32 cellular contexts compared by ENCODE assay signal in genomic region chr20:15328084-15328483, GRCh38.
"Had no signal": no experiment of that assay in that cellular context is flagged by ENCODE, and none has a peak within 500 bp of the region (broad histone marks: within the 10 kb centered on the region; RNA-seq: fewer than 3 reads in every experiment).

No MANE protein-coding gene starts in this region.

- H3K9me3 Mint-ChIP-seq: WTC11 had no signal

- H3K36me3 ChIP-seq: ascending aorta, brain microvascular endothelial cell, esophagus muscularis mucosa, gastrocnemius medialis, heart left ventricle had no signal

- H3K27me3 Mint-ChIP-seq: activated CD4-positive, alpha-beta memory T cell treated with anti-CD3 and anti-CD28 coated beads, Interleukin-2, amount 10 ng/mL, durations not matched to agents 7 days and 5 days; activated CD4-positive, alpha-beta T cell treated with anti-CD3 and anti-CD28 coated beads, Interleukin-2, amount 10 ng/mL, durations not matched to agents 7 days and 5 days; activated naive CD4-positive, alpha-beta T cell treated with anti-CD3 and anti-CD28 coated beads, Interleukin-2, amount 10 ng/mL, durations not matched to agents 7 days and 5 days; activated T-cell treated with anti-CD3 and anti-CD28 coated beads, Interleukin-2, amount 50 U/mL, for 24 hours; effector memory CD8-positive, alpha-beta T cell had no signal

- H3K4me3 ChIP-seq: ascending aorta, esophagus muscularis mucosa, gastrocnemius medialis, heart left ventricle had no signal

- H3K4me1 ChIP-seq: ascending aorta, esophagus muscularis mucosa, foreskin keratinocyte, gastrocnemius medialis, heart left ventricle had no signal

- ATAC-seq: activated naive CD4-positive, alpha-beta T cell treated with anti-CD3 and anti-CD28 coated beads, Interleukin-2, amount 50 U/mL, for 72 hours; activated T-cell treated with anti-CD3 and anti-CD28 coated beads, Interleukin-2, amount 50 U/mL, for 72 hours; effector memory CD8-positive, alpha-beta T cell; foreskin keratinocyte; gastrocnemius medialis; heart left ventricle; WTC11 had no signal

- H3K9me3 ChIP-seq: ascending aorta, esophagus muscularis mucosa, gastrocnemius medialis, heart left ventricle had no signal

- DNase-seq: activated CD4-positive, alpha-beta memory T cell treated with anti-CD3 and anti-CD28 coated beads, Interleukin-2, amount 10 ng/mL, durations not matched to agents 7 days and 5 days; activated CD4-positive, alpha-beta T cell treated with anti-CD3 and anti-CD28 coated beads for 1 hour; activated CD4-positive, alpha-beta T cell treated with anti-CD3 and anti-CD28 coated beads for 4 hours; activated CD4-positive, alpha-beta T cell treated with anti-CD3 and anti-CD28 coated beads, Interleukin-2, amount 10 ng/mL, durations not matched to agents 7 days and 5 days; activated CD4-positive, alpha-beta T cell treated with anti-CD3 and anti-CD28 coated beads, Interleukin-2, amount 50 U/mL, for 4 hours; activated CD8-positive, alpha-beta memory T cell treated with anti-CD3 and anti-CD28 coated beads, Interleukin-2, amount 50 U/mL, for 48 hours; activated gamma-delta T cell; activated naive CD4-positive, alpha-beta T cell; activated naive CD4-positive, alpha-beta T cell treated with anti-CD3 and anti-CD28 coated beads, Interleukin-2, amount 10 ng/mL, durations not matched to agents 7 days and 5 days; activated naive CD8-positive, alpha-beta T cell treated with anti-CD3 and anti-CD28 coated beads, Interleukin-2, amount 10 ng/mL, durations not matched to agents 7 days and 5 days; activated T-cell treated with anti-CD3 and anti-CD28 coated beads for 4 hours; activated T-cell treated with anti-CD3 and anti-CD28 coated beads, Interleukin-2, amount 50 U/mL, for 24 hours; activated T-cell treated with anti-CD3 and anti-CD28 coated beads, Interleukin-2, amount 50 U/mL, for 72 hours; brain microvascular endothelial cell; caudate nucleus; cortex of kidney; dermis blood vessel endothelial cell; effector CD4-positive, alpha-beta T cell; effector memory CD8-positive, alpha-beta T cell; erythroblast; foreskin keratinocyte; gastrocnemius medialis; glutamatergic neuron; heart left ventricle; T-helper 2 cell had no signal

- H3K27me3 ChIP-seq: ascending aorta, brain microvascular endothelial cell, esophagus muscularis mucosa, foreskin keratinocyte, gastrocnemius medialis, heart left ventricle had no signal

- H3K36me3 Mint-ChIP-seq: activated naive CD4-positive, alpha-beta T cell treated with anti-CD3 and anti-CD28 coated beads, Interleukin-2, amount 10 ng/mL, durations not matched to agents 7 days and 5 days; activated naive CD4-positive, alpha-beta T cell treated with anti-CD3 and anti-CD28 coated beads, Interleukin-2, amount 50 U/mL, for 72 hours; activated naive CD8-positive, alpha-beta T cell treated with anti-CD3 and anti-CD28 coated beads, Interleukin-2, amount 10 ng/mL, durations not matched to agents 7 days and 5 days; WTC11 had no signal

- H3K27ac Mint-ChIP-seq: activated CD4-positive, alpha-beta memory T cell treated with anti-CD3 and anti-CD28 coated beads, Interleukin-2, amount 10 ng/mL, durations not matched to agents 7 days and 5 days; activated CD4-positive, alpha-beta T cell treated with anti-CD3 and anti-CD28 coated beads, Interleukin-2, amount 10 ng/mL, durations not matched to agents 7 days and 5 days; activated naive CD4-positive, alpha-beta T cell treated with anti-CD3 and anti-CD28 coated beads, Interleukin-2, amount 10 ng/mL, durations not matched to agents 7 days and 5 days; activated naive CD4-positive, alpha-beta T cell treated with anti-CD3 and anti-CD28 coated beads, Interleukin-2, amount 50 U/mL, for 72 hours; activated naive CD8-positive, alpha-beta T cell treated with anti-CD3 and anti-CD28 coated beads, Interleukin-2, amount 10 ng/mL, durations not matched to agents 7 days and 5 days; activated T-cell treated with anti-CD3 and anti-CD28 coated beads, Interleukin-2, amount 50 U/mL, for 24 hours; activated T-cell treated with anti-CD3 and anti-CD28 coated beads, Interleukin-2, amount 50 U/mL, for 72 hours; effector memory CD8-positive, alpha-beta T cell; WTC11 had no signal

- H3K4me3 Mint-ChIP-seq: activated CD4-positive, alpha-beta memory T cell treated with anti-CD3 and anti-CD28 coated beads, Interleukin-2, amount 10 ng/mL, durations not matched to agents 7 days and 5 days; activated CD4-positive, alpha-beta T cell treated with anti-CD3 and anti-CD28 coated beads, Interleukin-2, amount 10 ng/mL, durations not matched to agents 7 days and 5 days; activated naive CD4-positive, alpha-beta T cell treated with anti-CD3 and anti-CD28 coated beads, Interleukin-2, amount 10 ng/mL, durations not matched to agents 7 days and 5 days; activated naive CD8-positive, alpha-beta T cell treated with anti-CD3 and anti-CD28 coated beads, Interleukin-2, amount 10 ng/mL, durations not matched to agents 7 days and 5 days; activated T-cell treated with anti-CD3 and anti-CD28 coated beads, Interleukin-2, amount 50 U/mL, for 24 hours; activated T-cell treated with anti-CD3 and anti-CD28 coated beads, Interleukin-2, amount 50 U/mL, for 72 hours; effector memory CD8-positive, alpha-beta T cell; WTC11 had no signal

- FAIRE-seq: colon, TTC549 had no signal

- H3K4me1 Mint-ChIP-seq: activated CD4-positive, alpha-beta memory T cell treated with anti-CD3 and anti-CD28 coated beads, Interleukin-2, amount 10 ng/mL, durations not matched to agents 7 days and 5 days; activated CD4-positive, alpha-beta T cell treated with anti-CD3 and anti-CD28 coated beads, Interleukin-2, amount 10 ng/mL, durations not matched to agents 7 days and 5 days; activated naive CD4-positive, alpha-beta T cell treated with anti-CD3 and anti-CD28 coated beads, Interleukin-2, amount 10 ng/mL, durations not matched to agents 7 days and 5 days; activated naive CD8-positive, alpha-beta T cell treated with anti-CD3 and anti-CD28 coated beads, Interleukin-2, amount 10 ng/mL, durations not matched to agents 7 days and 5 days; WTC11 had no signal

- H3K27ac ChIP-seq: ascending aorta, brain microvascular endothelial cell, esophagus muscularis mucosa, foreskin keratinocyte, gastrocnemius medialis, heart left ventricle, VCaP had no signal
